9 cellular contexts compared by ENCODE assay signal in genomic region chr1:193614817-193615216, GRCh38.
DNase-seq lines count a peak whose midpoint lies in the region; ATAC-seq lines count a peak whose summit lies in the region.
"Had no signal": no experiment of that assay in that cellular context is flagged by ENCODE, and none has a peak within 500 bp of the region (broad histone marks: within the 10 kb centered on the region; RNA-seq: fewer than 3 reads in every experiment).

No MANE protein-coding gene starts in this region.

- peak; percentile 84 for ATAC-seq in GM18499 (IDR thresholded peaks at IDR 0.05; ENCODE audit: insufficient read depth, unreplicated experiment)
- peak; percentile 87 for ATAC-seq in GM21717 (IDR thresholded peaks at IDR 0.05; ENCODE audit: unreplicated experiment)
- no peak for ATAC-seq in left colon

- intact Hi-C loops in left colon (cut with DNase I, micrococcal nuclease), result no loop called here

- DNase-seq in NCI-H510A treated with DMSO at 0.1 percent for 48 hours (lab: John Stamatoyannopoulos, UW) (peak; percentile 31), iris pigment epithelial cell (ENCODE audit: low read depth) (peak; percentile 63), left colon (no peak), germinal center (ENCODE audit: low spot score) (no peak), NCI-H2227 treated with DMSO at 0.1 percent for 48 hours (lab: John Stamatoyannopoulos, UW) (no peak), superior temporal gyrus (ENCODE audit: extremely low spot score) (no peak)
- DNase-seq: GF-D8 had no signal

Comparison
In these comparisons a context has a peak if more than half of its experiments do, and no peak if none do; other contexts are left out.
1. DNase-seq: peak in NCI-H510A treated with DMSO at 0.1 percent for 48 hours (single experiment) and iris pigment epithelial cell (single experiment); none in left colon (0 of 2), germinal center (single experiment), NCI-H2227 treated with DMSO at 0.1 percent for 48 hours (single experiment) and superior temporal gyrus (single experiment).